Comparison of ENCODE assay signal across 8 cellular contexts in the genomic region with DNA sequence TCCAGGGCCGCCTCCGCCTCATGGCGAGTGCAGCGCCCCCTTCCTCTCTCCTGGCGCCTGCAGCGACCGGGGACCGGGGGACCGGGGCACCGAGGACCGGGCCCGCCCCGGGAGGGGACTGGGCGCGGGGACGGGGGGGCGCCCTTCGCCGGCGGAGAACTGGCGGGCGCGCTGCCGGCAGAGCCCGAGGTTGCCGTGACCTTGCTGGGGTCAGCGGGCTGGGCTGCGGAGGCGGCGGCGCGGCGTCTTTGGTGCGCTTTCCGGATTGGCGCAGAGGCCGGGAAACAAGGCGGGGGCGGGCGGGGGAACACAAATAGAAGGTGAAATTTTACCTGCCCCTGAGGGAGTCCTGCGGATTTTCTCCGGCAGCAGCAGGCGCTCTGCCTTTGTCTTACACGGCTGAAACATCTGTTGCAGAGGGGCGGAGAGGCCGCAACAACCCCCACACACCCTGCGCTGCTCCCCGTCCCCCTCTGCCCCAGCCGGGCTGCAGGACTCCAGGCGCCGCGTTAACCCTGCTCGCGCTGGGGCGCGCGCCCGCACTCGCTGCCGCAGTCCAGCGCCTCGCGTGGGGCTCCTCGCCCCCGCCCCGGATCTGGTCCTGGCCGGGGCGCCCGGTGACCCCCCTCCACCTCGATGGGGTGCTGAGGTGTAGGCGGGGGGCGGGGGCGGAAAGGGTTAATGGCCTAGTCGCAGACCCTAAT. TPM values are rescaled to one million over a fixed set of nuclear protein-coding genes. Genes with fewer than 3 reads are reported as not detected.
DNase-seq lines count a peak whose midpoint lies in the region; ATAC-seq, FAIRE-seq and TF ChIP-seq lines count a peak whose summit lies in the region.

No MANE protein-coding gene starts in this region.

- CTCF ChIA-PET in HCT116 (lab: Charles Lee) = no interaction called here

- H3K27me3 ChIP-seq in HCT116 (ENCODE audit: insufficient read depth, low read length) (no peaks in the 10 kb centered on the region), neutrophil (peaks cover 65% of the 10 kb centered on the region), upper lobe of left lung (peaks cover 0 to 5% (median 0%) of the 10 kb centered on the region in 4 donors)

- H3K79me2 ChIP-seq in HCT116 (ENCODE audit: insufficient read depth, low read length) = peaks cover 32% of the 10 kb centered on the region

- H3K4me2 ChIP-seq in HCT116 (ENCODE audit: low read length) = peak overlapping the region; percentile 91

- peaks cover 48 to 72% of the 10 kb centered on the region in 2 experiments for H3K4me1 ChIP-seq in HCT116 (ENCODE audit: control insufficient read depth in 1 of 2, insufficient read depth in 2 of 2, low read length in 2 of 2)
- H3K4me1 ChIP-seq in neutrophil (ENCODE audit: control insufficient read depth in 1 of 2, insufficient read depth in 1 of 2, low read depth in 1 of 2, low read length in 1 of 2) = peaks cover 21 to 30% of the 10 kb centered on the region in 2 experiments
- H3K4me1 ChIP-seq in upper lobe of left lung = peaks cover 43 to 64% (median 51%) of the 10 kb centered on the region in 4 donors

- intact Hi-C loops in HCT116 (cut with micrococcal nuclease) = loop anchor here (10.0 kb wide), 1 partner anchor 98 kb away; the partner anchor contains the start of gene RAI1
- intact Hi-C loops in activated T-helper 2 cell treated with anti-CD3 and anti-CD28 coated beads, Interferon-gamma antibody, Interleukin-2, Interleukin-4, amounts not matched to agents 10 μg/mL and 5 μg/mL and 100 μg/mL, durations not matched to agents 14 hours and 24 hours and 36 hours (cut with micrococcal nuclease) = loop anchor here (5.0 kb wide), 2 partner anchors 61 to 86 kb away; no protein-coding TSS in a partner anchor

- 0% methylated on average over 26 of the region's 74 CpGs; no CpG with 5 or more reads in 1 of the 2 donors for WGBS in upper lobe of left lung, 2 donors

- TF ChIP-seq CTCF in C4-2B (conservative IDR thresholded peaks at IDR 0.05) = no peak; the same call in 1 of the 2 replicates
- TF ChIP-seq CTCF in HCT116 (IDR thresholded peaks at IDR 0.05 in 2 of 3, conservative IDR thresholded peaks at IDR 0.05 in 1 of 3; ENCODE audit: borderline replicate concordance in 1 of 3, insufficient read depth in 1 of 3, low read depth in 2 of 3, low read length in 2 of 3) = peak in 1 of 3 experiments; percentile 32; a peak in 2 of 6 replicates
- no peak for TF ChIP-seq CTCF in neutrophil (IDR thresholded peaks at IDR 0.05)
- peak in 3 of 6 experiments; percentile 27 to 32 (median 31) for TF ChIP-seq CTCF in upper lobe of left lung (IDR thresholded peaks at IDR 0.05)

- POLR2A ChIA-PET in HCT116 (lab: Charles Lee) = no interaction called here

- H3K27me3 Mint-ChIP-seq in activated T-helper 2 cell treated with anti-CD3 and anti-CD28 coated beads, Interferon-gamma antibody, Interleukin-2, Interleukin-4, amounts not matched to agents 10 μg/mL and 5 μg/mL and 100 μg/mL, durations not matched to agents 14 hours and 24 hours and 36 hours (ENCODE audit: low read depth) = peaks cover 21% of the 10 kb centered on the region

- peaks cover 6% of the 10 kb centered on the region for H3K4me1 Mint-ChIP-seq in activated T-helper 2 cell treated with anti-CD3 and anti-CD28 coated beads, Interferon-gamma antibody, Interleukin-2, Interleukin-4, amounts not matched to agents 10 μg/mL and 5 μg/mL and 100 μg/mL, durations not matched to agents 14 hours and 24 hours and 36 hours (ENCODE audit: low read depth)

- H3K27ac ChIP-seq in C4-2B (peak overlapping the region; percentile 87), HCT116 (ENCODE audit: low read depth, low read length) (peak overlapping the region; percentile 80), neutrophil (no peak overlapping the region), upper lobe of left lung (peak overlapping the region in 3 of 4 donors; percentile 1 to 81 (median 10))

- H3K36me3 Mint-ChIP-seq in activated T-helper 2 cell treated with anti-CD3 and anti-CD28 coated beads, Interferon-gamma antibody, Interleukin-2, Interleukin-4, amounts not matched to agents 10 μg/mL and 5 μg/mL and 100 μg/mL, durations not matched to agents 14 hours and 24 hours and 36 hours (ENCODE audit: low read depth) = no peaks in the 10 kb centered on the region

- FAIRE-seq in frontal cortex (lab: Jason Lieb, UNC) = no peak

- peak overlapping the region; percentile 45 for H3K4me3 Mint-ChIP-seq in activated T-helper 2 cell treated with anti-CD3 and anti-CD28 coated beads, Interferon-gamma antibody, Interleukin-2, Interleukin-4, amounts not matched to agents 10 μg/mL and 5 μg/mL and 100 μg/mL, durations not matched to agents 14 hours and 24 hours and 36 hours (ENCODE audit: low read depth)

- no peaks in the 10 kb centered on the region for H3K36me3 ChIP-seq in HCT116 (ENCODE audit: control insufficient read depth in 1 of 2, insufficient read depth in 2 of 2, low read length in 2 of 2)
- no peaks in the 10 kb centered on the region for H3K36me3 ChIP-seq in neutrophil
- no peaks in the 10 kb centered on the region for H3K36me3 ChIP-seq in upper lobe of left lung

- H3K9me2 ChIP-seq in HCT116 (ENCODE audit: insufficient read depth) = no peaks in the 10 kb centered on the region

- TF ChIP-seq RAD21 in HCT116 (IDR thresholded peaks at IDR 0.05; ENCODE audit: low read depth) = no peak

- H3K9me3 ChIP-seq in HCT116 (ENCODE audit: control insufficient read depth in 1 of 2, insufficient read depth in 1 of 2, low read depth in 1 of 2, low read length in 2 of 2) (no peaks in the 10 kb centered on the region), neutrophil (no peaks in the 10 kb centered on the region), upper lobe of left lung (no peaks in the 10 kb centered on the region)

- no peak overlapping the region for H3K27ac Mint-ChIP-seq in activated T-helper 2 cell treated with anti-CD3 and anti-CD28 coated beads, Interferon-gamma antibody, Interleukin-2, Interleukin-4, amounts not matched to agents 10 μg/mL and 5 μg/mL and 100 μg/mL, durations not matched to agents 14 hours and 24 hours and 36 hours

- H3K9ac ChIP-seq in HCT116 (ENCODE audit: low read length) = peak overlapping the region; percentile 76

- RAD21 ChIA-PET in HCT116 (lab: Charles Lee; ENCODE audit: low non-redundant PET in 1 of 2, low total read pairs in 2 of 2, uncharacterized antibody in 2 of 2, unreplicated experiment in 2 of 2) = no interaction called here

- peak; percentile 72 for ATAC-seq in HCT116
- ATAC-seq in upper lobe of left lung (ENCODE audit: low FRiP score in 2 of 2) = peak in 1 of 2 donors; percentile 42
- no peak for ATAC-seq in GM18858 (IDR thresholded peaks at IDR 0.05; ENCODE audit: unreplicated experiment)

- TF ChIP-seq POLR2A in HCT116 (IDR thresholded peaks at IDR 0.05; ENCODE audit: borderline replicate concordance, extremely low read depth, insufficient read depth, insufficient read length) (no peak), upper lobe of left lung (IDR thresholded peaks at IDR 0.05) (no peak)

- no peaks in the 10 kb centered on the region; the same call in 1 of the 2 replicates for H4K20me1 ChIP-seq in HCT116 (ENCODE audit: insufficient read depth)

- DNase-seq in HCT116 (ENCODE audit: low read depth, low spot score) (no peak), NCI-H526 treated with DMSO at 0.1 percent for 48 hours (lab: John Stamatoyannopoulos, UW) (peak; percentile 50), frontal cortex (ENCODE audit: low spot score in 2 of 2) (peak; percentile 59 to 72), upper lobe of left lung (peak; percentile 59 to 92)
- DNase-seq in activated T-helper 2 cell treated with anti-CD3 and anti-CD28 coated beads, Interferon-gamma antibody, Interleukin-2, Interleukin-4, amounts not matched to agents 10 μg/mL and 5 μg/mL and 100 μg/mL, durations not matched to agents 14 hours and 24 hours and 36 hours (ENCODE audit: low spot score) = peak; percentile 53

- no peak for TF ChIP-seq EP300 in upper lobe of left lung (IDR thresholded peaks at IDR 0.05)

- H2AFZ ChIP-seq in HCT116 (ENCODE audit: low read depth, low read length, poor library complexity, severe bottlenecking) = no peak overlapping the region

- H3K9me3 Mint-ChIP-seq in activated T-helper 2 cell treated with anti-CD3 and anti-CD28 coated beads, Interferon-gamma antibody, Interleukin-2, Interleukin-4, amounts not matched to agents 10 μg/mL and 5 μg/mL and 100 μg/mL, durations not matched to agents 14 hours and 24 hours and 36 hours = no peaks in the 10 kb centered on the region

- BruUV-seq in HCT116 (replicated peaks; lab: Mats Ljungman, UMichigan) = no TSS peak

- H3K4me3 ChIP-seq in HCT116 (replicated peaks in 1 of 2; ENCODE audit: low read depth in 1 of 2, low read length in 2 of 2) = peak overlapping the region; percentile 41 to 61
- H3K4me3 ChIP-seq in neutrophil (ENCODE audit: low read depth in 1 of 2, low read length in 1 of 2) = peak overlapping the region; percentile 37 to 60
- peak overlapping the region; percentile 36 to 60 (median 52) for H3K4me3 ChIP-seq in upper lobe of left lung

RNA-seq across cellular contexts. Expression of gene SREBF1, which starts 53.5 kb away (rescaled TPM):
- total RNA-seq in HCT116 (2021; ENCODE audit: unreplicated experiment) = 298 TPM
- polyA plus RNA-seq in HCT116 (2012) = 252 and 301 TPM in 2 replicates
- 166 and 175 TPM in 2 replicates for total RNA-seq in activated T-helper 2 cell treated with anti-CD3 and anti-CD28 coated beads, Interferon-gamma antibody, Interleukin-2, Interleukin-4, amounts not matched to agents 10 μg/mL and 5 μg/mL and 100 μg/mL, durations not matched to agents 14 hours and 24 hours and 36 hours
- total RNA-seq in frontal cortex = 17.5 TPM
- 100 to 1,000 TPM in 3 of 6 donors, 10 to 100 TPM in 3; 64.2 to 579 (median 123) TPM for total RNA-seq in upper lobe of left lung
